In the genomic region with DNA sequence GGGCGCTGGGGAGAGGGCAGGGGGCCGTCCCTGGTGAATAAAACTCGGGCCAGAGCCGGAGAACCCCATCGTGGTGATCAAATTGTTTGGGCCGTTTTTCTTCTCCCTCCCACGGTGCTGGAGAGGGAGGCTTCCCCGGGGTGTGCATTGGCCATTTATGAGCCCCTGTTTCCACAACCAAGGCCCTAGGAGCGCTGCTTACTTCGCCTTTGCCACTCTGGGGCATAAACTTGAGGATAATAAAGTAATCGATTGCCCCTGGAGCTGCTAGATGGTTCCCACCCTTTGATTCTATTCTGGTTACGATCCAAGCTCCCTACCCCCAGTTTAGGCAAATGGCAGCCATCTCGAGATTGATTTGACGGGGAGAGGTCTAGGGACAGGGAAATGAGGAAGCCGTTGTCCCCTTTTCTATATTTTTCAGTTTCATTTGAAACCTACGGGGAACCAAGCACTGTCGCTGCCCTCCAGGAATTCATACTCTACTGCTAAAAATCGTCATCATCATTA, we compare ENCODE assay signal across 8 cellular contexts. TPM values are rescaled to one million over a fixed set of nuclear protein-coding genes. Genes with fewer than 3 reads are reported as not detected.
DNase-seq lines count a peak whose midpoint lies in the region; ATAC-seq lines count a peak whose summit lies in the region.

No MANE protein-coding gene starts in this region.

- H3K27me3 Mint-ChIP-seq in CD4-positive, alpha-beta memory T cell: no peaks in the 10 kb centered on the region
- no peaks in the 10 kb centered on the region for H3K27me3 Mint-ChIP-seq in activated naive CD8-positive, alpha-beta T cell treated with anti-CD3 and anti-CD28 coated beads for 36 hours

- H3K4me3 Mint-ChIP-seq in CD4-positive, alpha-beta memory T cell: peak overlapping the region; percentile 95 to 100 (median 98)
- peak overlapping the region; percentile 98 for H3K4me3 Mint-ChIP-seq in activated naive CD8-positive, alpha-beta T cell treated with anti-CD3 and anti-CD28 coated beads for 36 hours

- H3K9me3 Mint-ChIP-seq in CD4-positive, alpha-beta memory T cell: no peaks in the 10 kb centered on the region
- H3K9me3 Mint-ChIP-seq in activated naive CD8-positive, alpha-beta T cell treated with anti-CD3 and anti-CD28 coated beads for 36 hours: no peaks in the 10 kb centered on the region

- intact Hi-C loops in CD4-positive, alpha-beta memory T cell (cut with micrococcal nuclease): loop anchor here (10.0 kb wide), 1 partner anchor 600 kb away; the partner anchor contains the start of gene SMG1

- CTCF ChIA-PET in CD4-positive, alpha-beta memory T cell (lab: Charles Lee; ENCODE audit: partially characterized antibody): interaction anchor here (1.1 to 5.2 kb wide), 3 partner anchors 21 to 31 kb away, joined by 3 to 58 read pairs (median 6); partner anchors contain the start of gene VPS35L

- peaks cover 29 to 54% (median 38%) of the 10 kb centered on the region in 4 donors for H3K4me1 Mint-ChIP-seq in CD4-positive, alpha-beta memory T cell
- H3K4me1 Mint-ChIP-seq in activated naive CD8-positive, alpha-beta T cell treated with anti-CD3 and anti-CD28 coated beads for 36 hours: peaks cover 23% of the 10 kb centered on the region

- peak overlapping the region; percentile 66 to 73 for H3K4me3 ChIP-seq in CD4-positive, alpha-beta memory T cell (ENCODE audit: low read length in 2 of 2)
- H3K4me3 ChIP-seq in skeletal muscle cell (ENCODE audit: low read depth, low read length): peak overlapping the region; percentile 98

- peak overlapping the region; percentile 69 for H3K27ac ChIP-seq in CD4-positive, alpha-beta memory T cell (ENCODE audit: low read depth, low read length)

- no peaks in the 10 kb centered on the region for H3K36me3 ChIP-seq in CD4-positive, alpha-beta memory T cell (ENCODE audit: insufficient read depth, low read length)

- H3K4me1 ChIP-seq in CD4-positive, alpha-beta memory T cell (ENCODE audit: insufficient read depth, low read length): peaks cover 51% of the 10 kb centered on the region

- DNase-seq in CD4-positive, alpha-beta memory T cell: peak in 2 of 5 donors; percentile 2 to 17
- peak; percentile 22 for DNase-seq in KG1 (lab: John Stamatoyannopoulos, UW)
- no peak for DNase-seq in activated naive CD8-positive, alpha-beta T cell treated with anti-CD3 and anti-CD28 coated beads for 36 hours
- peak; percentile 43 to 65 for DNase-seq in hippocampal formation (lab: John Stamatoyannopoulos, UW)
- no peak for DNase-seq in skeletal muscle cell (ENCODE audit: low read depth)
- no peak for DNase-seq in SHP77 (lab: John Stamatoyannopoulos, UW)
- DNase-seq in AG08395 (ENCODE audit: low spot score): no peak

- POLR2A ChIA-PET in CD4-positive, alpha-beta memory T cell (lab: Charles Lee; ENCODE audit: partially characterized antibody): interaction anchor here (0.9 to 3.5 kb wide), 7 partner anchors 18 to 457 kb away, joined by 3 to 66 read pairs (median 4); partner anchors contain the start of genes COQ7, IQCK, KNOP1 and VPS35L

- peaks cover 10 to 22% of the 10 kb centered on the region in 2 donors for H3K36me3 Mint-ChIP-seq in CD4-positive, alpha-beta memory T cell
- peaks cover 20% of the 10 kb centered on the region for H3K36me3 Mint-ChIP-seq in activated naive CD8-positive, alpha-beta T cell treated with anti-CD3 and anti-CD28 coated beads for 36 hours

- no peaks in the 10 kb centered on the region for H3K27me3 ChIP-seq in CD4-positive, alpha-beta memory T cell (ENCODE audit: insufficient read depth, low read length)

- no peaks in the 10 kb centered on the region for H3K9me3 ChIP-seq in CD4-positive, alpha-beta memory T cell (ENCODE audit: control insufficient read depth in 1 of 2, low read length in 2 of 2)

- ATAC-seq in HG02642 (IDR thresholded peaks at IDR 0.05; ENCODE audit: poor library complexity, unreplicated experiment): no peak

- H3K27ac Mint-ChIP-seq in CD4-positive, alpha-beta memory T cell: peak overlapping the region; percentile 81 to 99 (median 92)
- H3K27ac Mint-ChIP-seq in activated naive CD8-positive, alpha-beta T cell treated with anti-CD3 and anti-CD28 coated beads for 36 hours: peak overlapping the region; percentile 92

RNA-seq across cellular contexts. Expression of gene CCP110, which starts 0.7 kb away (rescaled TPM):
- 10 to 100 TPM; 21.3 TPM for total RNA-seq in CD4-positive, alpha-beta memory T cell
- polyA plus RNA-seq in CD4-positive, alpha-beta memory T cell: 1 to 10 TPM; 7.3 to 9.6 TPM
- total RNA-seq in activated naive CD8-positive, alpha-beta T cell treated with anti-CD3 and anti-CD28 coated beads for 36 hours: 10 to 100 TPM; 28.7 to 30.4 TPM

RNA-seq across cellular contexts. Expression of gene GDE1, which starts 2.5 kb away (rescaled TPM):
- 10 to 100 TPM; 23.2 to 23.3 TPM for total RNA-seq in CD4-positive, alpha-beta memory T cell
- polyA plus RNA-seq in CD4-positive, alpha-beta memory T cell: 10 to 100 TPM; 30.7 to 40.2 TPM
- 10 to 100 TPM; 24.0 to 24.3 TPM for total RNA-seq in activated naive CD8-positive, alpha-beta T cell treated with anti-CD3 and anti-CD28 coated beads for 36 hours

RNA-seq across cellular contexts. Expression of gene VPS35L, which starts 31.1 kb away (rescaled TPM):
- 10 to 100 TPM; 42.2 to 45.7 TPM for total RNA-seq in CD4-positive, alpha-beta memory T cell
- polyA plus RNA-seq in CD4-positive, alpha-beta memory T cell: 10 to 100 TPM; 51.6 to 52.9 TPM
- 10 to 100 TPM; 30.2 to 34.1 TPM for total RNA-seq in activated naive CD8-positive, alpha-beta T cell treated with anti-CD3 and anti-CD28 coated beads for 36 hours

Comparison
In these comparisons a context has a peak if more than half of its experiments do, and no peak if none do; other contexts are left out.
1. DNase-seq: peak in KG1 (single experiment) and hippocampal formation (2 of 2); none in activated naive CD8-positive, alpha-beta T cell treated with anti-CD3 and anti-CD28 coated beads for 36 hours (single experiment), skeletal muscle cell (single experiment), SHP77 (0 of 2) and AG08395 (single experiment).